In genomic region chr7:48006866-48007265, GRCh38 we compare ENCODE assay signal across 27 cellular contexts. TPM values are rescaled to one million over a fixed set of nuclear protein-coding genes. Genes with fewer than 3 reads are reported as not detected.
DNase-seq lines count a peak whose midpoint lies in the region; ATAC-seq, FAIRE-seq and TF ChIP-seq lines count a peak whose summit lies in the region.
"Had no signal": no experiment of that assay in that cellular context is flagged by ENCODE, and none has a peak within 500 bp of the region (broad histone marks: within the 10 kb centered on the region; RNA-seq: fewer than 3 reads in every experiment).

No MANE protein-coding gene starts in this region.

- H4K20me1 ChIP-seq in OCI-LY1 (ENCODE audit: insufficient read depth, low read length), result no peaks in the 10 kb centered on the region
- H4K20me1 ChIP-seq: BLaER1 had no signal

- TF ChIP-seq CTCF in OCI-LY1 (IDR thresholded peaks at IDR 0.05; ENCODE audit: low read length) (no peak), bronchial epithelial cell (IDR thresholded peaks at IDR 0.05; ENCODE audit: insufficient read depth, low read length, severe bottlenecking) (no peak)

- H3K27me3 ChIP-seq in OCI-LY1 (ENCODE audit: insufficient read depth, low read length) (no peaks in the 10 kb centered on the region), SJSA1 (replicated peaks) (no peaks in the 10 kb centered on the region), bronchial epithelial cell (ENCODE audit: control insufficient read depth, insufficient read depth, low read length) (no peaks in the 10 kb centered on the region)
- H3K27me3 ChIP-seq: BE2C, BLaER1 had no signal

- DNase-seq in SJSA1 (ENCODE audit: low read depth in 1 of 2, low spot score in 2 of 2) (peak; percentile 89 to 92), bronchial epithelial cell (ENCODE audit: low read depth) (no peak), immature natural killer cell (no peak)
- DNase-seq: 8988T; ACHN; BE2C; C1 segment of cervical spinal cord; CD4-positive, alpha-beta memory T cell; CD4-positive, CD25-positive, alpha-beta regulatory T cell; CD8-positive, alpha-beta memory T cell; COR-L47; DMS 273 treated with DMSO at 0.1 percent for 48 hours; DMS153; DMS53; DMS79; DND-41; EL; GDM1 had no signal

- H3K4me2 ChIP-seq in OCI-LY1 (ENCODE audit: low read length), result peak overlapping the region; percentile 52
- H3K4me2 ChIP-seq: BLaER1 had no signal

- H3K27ac Mint-ChIP-seq in immature natural killer cell, result no peak overlapping the region
- H3K27ac Mint-ChIP-seq: CD14-positive monocyte; CD4-positive, CD25-positive, alpha-beta regulatory T cell; CD8-positive, alpha-beta memory T cell had no signal

- H2AFZ ChIP-seq in OCI-LY1 (ENCODE audit: low read length), result peak overlapping the region; percentile 45

- H3K9me3 ChIP-seq in OCI-LY1 (ENCODE audit: low read length), result peaks cover 8% of the 10 kb centered on the region; the same call in 1 of the 2 replicates
- H3K9me3 ChIP-seq in SJSA1 (replicated peaks), result no peaks in the 10 kb centered on the region
- H3K9me3 ChIP-seq: BE2C had no signal

- H3K36me3 ChIP-seq in OCI-LY1 (ENCODE audit: insufficient read depth, low read length) (0 out of 2 replicates have a peak, but pooled peaks cover 3% of the 10 kb centered on the region), SJSA1 (no peaks in the 10 kb centered on the region), bronchial epithelial cell (ENCODE audit: control insufficient read depth, insufficient read depth, low read length) (no peaks in the 10 kb centered on the region)
- H3K36me3 ChIP-seq: BE2C, BLaER1 had no signal

- H3K4me1 ChIP-seq in OCI-LY1 (ENCODE audit: insufficient read depth, low read length, severe bottlenecking) (peaks cover 52% of the 10 kb centered on the region), SJSA1 (replicated peaks) (peaks cover 49% of the 10 kb centered on the region)
- H3K4me1 ChIP-seq: BE2C had no signal

- ATAC-seq in GM18861 (IDR thresholded peaks at IDR 0.05; ENCODE audit: unreplicated experiment), result no peak
- ATAC-seq in GM21526 (IDR thresholded peaks at IDR 0.05; ENCODE audit: low FRiP score, unreplicated experiment), result no peak

- no peaks in the 10 kb centered on the region for H3K79me2 ChIP-seq in OCI-LY1 (ENCODE audit: insufficient read depth, low read length)

- FAIRE-seq in bronchial epithelial cell (lab: Jason Lieb, UNC), result peak; percentile 7
- FAIRE-seq: A204.1 had no signal

- peaks cover 0 to 6% of the 10 kb centered on the region in 2 donors for H3K4me1 Mint-ChIP-seq in immature natural killer cell
- H3K4me1 Mint-ChIP-seq: CD4-positive, alpha-beta memory T cell; CD4-positive, CD25-positive, alpha-beta regulatory T cell had no signal

- H3K4me3 ChIP-seq in OCI-LY1 (ENCODE audit: low read depth, low read length, poor library complexity, severe bottlenecking) (no peak overlapping the region), SJSA1 (no peak overlapping the region), bronchial epithelial cell (ENCODE audit: low read depth, low read length) (no peak overlapping the region)
- H3K4me3 ChIP-seq: BLaER1 had no signal

- H3K9me2 ChIP-seq in OCI-LY1 (ENCODE audit: low read depth, low read length), result no peaks in the 10 kb centered on the region

- peak overlapping the region; percentile 92 for H3K27ac ChIP-seq in OCI-LY1 (ENCODE audit: low read depth, low read length, poor library complexity, severe bottlenecking)
- peak overlapping the region; percentile 85 for H3K27ac ChIP-seq in SJSA1
- H3K27ac ChIP-seq: BLaER1 had no signal

- peaks cover 0 to 3% (median 0%) of the 10 kb centered on the region in 3 donors for H3K36me3 Mint-ChIP-seq in immature natural killer cell
- H3K36me3 Mint-ChIP-seq: CD14-positive monocyte; CD4-positive, alpha-beta memory T cell; CD4-positive, CD25-positive, alpha-beta regulatory T cell had no signal

- no peak overlapping the region for H3K4me3 Mint-ChIP-seq in immature natural killer cell
- H3K4me3 Mint-ChIP-seq: CD14-positive monocyte; CD4-positive, alpha-beta memory T cell; CD4-positive, CD25-positive, alpha-beta regulatory T cell; CD8-positive, alpha-beta memory T cell had no signal

- no peak overlapping the region for H3K9ac ChIP-seq in OCI-LY1 (ENCODE audit: low read length)
- H3K9ac ChIP-seq: BLaER1 had no signal

- no peaks in the 10 kb centered on the region for H3K9me3 Mint-ChIP-seq in immature natural killer cell
- H3K9me3 Mint-ChIP-seq: CD8-positive, alpha-beta memory T cell had no signal

- H3F3A ChIP-seq in OCI-LY1 (ENCODE audit: insufficient read depth, low read length), result no peaks in the 10 kb centered on the region

- H3K27me3 Mint-ChIP-seq in immature natural killer cell (ENCODE audit: low read depth in 3 of 3), result peaks cover 0 to 10% (median 4%) of the 10 kb centered on the region in 3 donors

RNA-seq across cellular contexts. Expression of gene SUN3, which starts 22.0 kb away (rescaled TPM):
- total RNA-seq in SJSA1 (2014; rRNA removed; shearing (Covaris generic)), result 17.0 and 24.4 TPM in 2 replicates
- total RNA-seq in bronchial epithelial cell, result 0.51 and 0.79 TPM in 2 replicates
- not detected for polyA plus RNA-seq in immature natural killer cell
- total RNA-seq: A673; CD4-positive, alpha-beta memory T cell; CD4-positive, CD25-positive, alpha-beta regulatory T cell; CD8-positive, alpha-beta memory T cell; Daoy had no signal
- polyA plus RNA-seq: AG04450; CD14-positive monocyte; CD4-positive, CD25-positive, alpha-beta regulatory T cell; CD8-positive, alpha-beta memory T cell had no signal

RNA-seq across cellular contexts. Expression of gene HUS1, which starts 27.5 kb away (rescaled TPM):
- 36.9 and 46.6 TPM in 2 replicates for total RNA-seq in SJSA1 (2014; rRNA removed; shearing (Covaris generic))
- total RNA-seq in bronchial epithelial cell, result 19.5 and 19.7 TPM in 2 replicates
- 10 to 100 TPM; 34.8 to 44.8 (median 44.0) TPM for polyA plus RNA-seq in immature natural killer cell

RNA-seq across cellular contexts. Expression of gene C7orf57, which starts 28.5 kb away (rescaled TPM):
- total RNA-seq in SJSA1 (2014; rRNA removed; shearing (Covaris generic)), result 0.34 and 3.8 TPM in 2 replicates
- 0.53 and 2.4 TPM in 2 replicates for total RNA-seq in bronchial epithelial cell
- polyA plus RNA-seq in immature natural killer cell, result under 1 TPM in 2 of 3 donors, not detected in 1; 0.11 to 0.31 TPM
- total RNA-seq: A673; CD4-positive, alpha-beta memory T cell; CD4-positive, CD25-positive, alpha-beta regulatory T cell had no signal
- polyA plus RNA-seq: AG04450; CD14-positive monocyte; CD4-positive, CD25-positive, alpha-beta regulatory T cell; CD8-positive, alpha-beta memory T cell had no signal

RNA-seq across cellular contexts. Expression of gene PKD1L1, which starts 58.6 kb away (rescaled TPM):
- total RNA-seq in SJSA1 (2014; rRNA removed; shearing (Covaris generic)), result 0.19 and 0.53 TPM in 2 replicates
- under 0.01 and 0.26 TPM in 2 replicates for total RNA-seq in bronchial epithelial cell
- polyA plus RNA-seq in immature natural killer cell, result under 1 TPM in 1 of 3 donors, not detected in 2; 0.03 TPM
- total RNA-seq: A673 had no signal
- polyA plus RNA-seq: CD14-positive monocyte; CD4-positive, alpha-beta memory T cell had no signal

Comparison
In these comparisons a context has a peak if more than half of its experiments do, and no peak if none do; other contexts are left out.
1. DNase-seq: peak in SJSA1 (2 of 2); none in bronchial epithelial cell (single experiment) and immature natural killer cell (0 of 3).
2. RNA of gene SUN3, which starts 22.0 kb away (total RNA-seq): 17.0 to 24.4 TPM in SJSA1; 0.51 to 0.79 TPM in bronchial epithelial cell; every median in the first group is over 10 times any median in the second.